ENCODE assay signal across 16 cellular contexts in genomic region chr1:183612972-183613371, GRCh38. TPM values are rescaled to one million over a fixed set of nuclear protein-coding genes. Genes with fewer than 3 reads are reported as not detected.
DNase-seq lines count a peak whose midpoint lies in the region; ATAC-seq, FAIRE-seq and TF ChIP-seq lines count a peak whose summit lies in the region.
"Not testable (repeated sequence)": the region's sequence is repeated elsewhere in the genome, so short reads cannot be mapped to it uniquely, and the experiment has no call there.
"Had no signal": no experiment of that assay in that cellular context is flagged by ENCODE, and none has a peak within 500 bp of the region (broad histone marks: within the 10 kb centered on the region; RNA-seq: fewer than 3 reads in every experiment).

No MANE protein-coding gene starts in this region.

- not testable (repeated sequence) for H3F3A ChIP-seq in PC-3 (ENCODE audit: low read length, unreplicated experiment)

- not testable (repeated sequence) for H3K36me3 Mint-ChIP-seq in T-helper 17 cell (ENCODE audit: low read depth); MCF 10A (ENCODE audit: insufficient read depth, unreplicated experiment)

- not testable (repeated sequence) for H3K9me2 ChIP-seq in PC-3 (replicated peaks; ENCODE audit: low read length)

- CTCF ChIA-PET in PC-3 (lab: Charles Lee): not testable (repeated sequence)
- CTCF ChIA-PET in MCF 10A (lab: Yijun Ruan, JAX): interaction anchor here (0.7 to 0.8 kb wide), 2 partner anchors 42 to 397 kb away, joined by 3 read pairs; no protein-coding TSS in a partner anchor

- peak overlapping the region; percentile 41 for H3K4me3 ChIP-seq in PC-3 (ENCODE audit: low read length)
- H3K4me3 ChIP-seq in keratinocyte (ENCODE audit: control insufficient read depth in 2 of 3, extremely low read depth in 1 of 3, insufficient read depth in 2 of 3, low read depth in 1 of 3, low read length in 3 of 3): not testable (repeated sequence)

- ATAC-seq in PC-3: peak; percentile 7; the same call in 1 of the 2 replicates
- ATAC-seq in T-helper 17 cell: not testable (repeated sequence)

- H3K4me1 Mint-ChIP-seq in T-helper 17 cell: not testable (repeated sequence)
- peaks cover 45% of the 10 kb centered on the region for H3K4me1 Mint-ChIP-seq in MCF 10A (ENCODE audit: insufficient read depth, unreplicated experiment)

- POLR2A ChIA-PET in PC-3 (lab: Charles Lee; ENCODE audit: unreplicated experiment); MCF 10A (lab: Yijun Ruan, JAX): not testable (repeated sequence)

- FAIRE-seq in keratinocyte (lab: Jason Lieb, UNC): not testable (repeated sequence)

- H3K9me3 Mint-ChIP-seq in MCF 10A (ENCODE audit: unreplicated experiment): not testable (repeated sequence)

- TF ChIP-seq CTCF in PC-3 (conservative IDR thresholded peaks at IDR 0.05; ENCODE audit: low read depth, low read length); MCF 10A (IDR thresholded peaks at IDR 0.05; ENCODE audit: unreplicated experiment); keratinocyte (optimal IDR thresholded peaks at IDR 0.05 in 1 of 3, IDR thresholded peaks at IDR 0.05 in 1 of 3, conservative IDR thresholded peaks at IDR 0.05 in 1 of 3; ENCODE audit: extremely low read depth in 1 of 3, insufficient read depth in 2 of 3, low read length in 3 of 3): not testable (repeated sequence)

- peak; percentile 33 for DNase-seq in PC-3
- DNase-seq in T-helper 17 cell; MCF 10A (ENCODE audit: unreplicated experiment); epithelial cell of prostate (ENCODE audit: low read depth, low spot score); keratinocyte (ENCODE audit: low read depth, low spot score): not testable (repeated sequence)

- H3K9me1 ChIP-seq in keratinocyte (ENCODE audit: control insufficient read depth, extremely low read depth, insufficient read depth, low read length): not testable (repeated sequence)

- H2AFZ ChIP-seq in PC-3 (ENCODE audit: low read length); keratinocyte (ENCODE audit: control insufficient read depth, low read length): not testable (repeated sequence)

- intact Hi-C loops in PC-3 (cut with micrococcal nuclease); MCF 10A (cut with micrococcal nuclease): not testable (repeated sequence)

- H3K9me3 ChIP-seq in PC-3 (ENCODE audit: low read length); T-helper 17 cell (ENCODE audit: control insufficient read depth, low read length, poor library complexity, severe bottlenecking); keratinocyte (ENCODE audit: control insufficient read depth, low read depth, low read length): not testable (repeated sequence)

- dilution Hi-C loops in keratinocyte (cut with MboI; ENCODE audit: extremely low pct_ligation_motif_present, low sequenced_read_pairs): not testable (repeated sequence)

- H3K4me3 Mint-ChIP-seq in T-helper 17 cell: peak overlapping the region; percentile 28
- H3K4me3 Mint-ChIP-seq in MCF 10A (ENCODE audit: unreplicated experiment): not testable (repeated sequence)

- H3K4me2 ChIP-seq in PC-3 (ENCODE audit: low read length): peak overlapping the region; percentile 58
- peak overlapping the region; percentile 17 for H3K4me2 ChIP-seq in keratinocyte (ENCODE audit: control insufficient read depth, extremely low read depth, insufficient read depth, low read depth, low read length)

- H3K4me1 ChIP-seq in PC-3 (ENCODE audit: insufficient read depth, low read length): peaks cover 40% of the 10 kb centered on the region
- H3K4me1 ChIP-seq in keratinocyte (ENCODE audit: control insufficient read depth, extremely low read depth, insufficient read depth, low read length): peaks cover 32% of the 10 kb centered on the region

- H3K27me3 ChIP-seq in PC-3 (ENCODE audit: low read length); keratinocyte (ENCODE audit: control insufficient read depth, extremely low read depth, insufficient read depth, low read length): not testable (repeated sequence)

- H3K27ac ChIP-seq in PC-3 (ENCODE audit: low read length) (peak overlapping the region; percentile 84), epithelial cell of prostate (peak overlapping the region; percentile 99), keratinocyte (ENCODE audit: control insufficient read depth, insufficient read depth, low read length) (peak overlapping the region; percentile 61)

- peak overlapping the region; percentile 61 for H3K9ac ChIP-seq in PC-3 (ENCODE audit: low read length)
- H3K9ac ChIP-seq in keratinocyte (ENCODE audit: control insufficient read depth, extremely low read depth, insufficient read depth, low read length): not testable (repeated sequence)

- not testable (repeated sequence) for BruUV-seq in PC-3 (replicated peaks; lab: Mats Ljungman, UMichigan); MCF 10A (replicated peaks; lab: Mats Ljungman, UMichigan)

- not testable (repeated sequence) for H3K27me3 Mint-ChIP-seq in T-helper 17 cell; MCF 10A (ENCODE audit: insufficient read depth, unreplicated experiment)

- peaks cover 26% of the 10 kb centered on the region for H3K79me2 ChIP-seq in PC-3 (ENCODE audit: low read length)
- not testable (repeated sequence) for H3K79me2 ChIP-seq in keratinocyte (ENCODE audit: control insufficient read depth, insufficient read depth, low read length)

- H3K36me3 ChIP-seq in PC-3 (ENCODE audit: low read depth, low read length); keratinocyte (ENCODE audit: control insufficient read depth in 2 of 2, extremely low read depth in 1 of 2, insufficient read depth in 2 of 2, low read length in 2 of 2): not testable (repeated sequence)

- H4K20me1 ChIP-seq in PC-3 (ENCODE audit: low read length); keratinocyte (ENCODE audit: control insufficient read depth, extremely low read depth, insufficient read depth, low read length): not testable (repeated sequence)

- H3K27ac Mint-ChIP-seq in T-helper 17 cell: not testable (repeated sequence)
- H3K27ac Mint-ChIP-seq in MCF 10A (ENCODE audit: low read depth, unreplicated experiment): peak overlapping the region; percentile 42

RNA-seq across cellular contexts. Expression of gene ARPC5, which starts 22.6 kb away (rescaled TPM):
- total RNA-seq in PC-3 (2014; rRNA removed) (60.0 and 76.1 TPM in 2 replicates), T-helper 17 cell (10 to 100 TPM; 62.1 to 69.4 TPM), MCF 10A (2022) (195 and 240 TPM in 2 replicates)
- polyA plus RNA-seq in keratinocyte: 146 to 255 TPM (median 184 TPM) in 3 replicates
- polyA plus RNA-seq in keratinocyte (2011; ENCODE audit: low read depth): 353 TPM
- polyA plus RNA-seq in keratinocyte (2011; cell fraction: cytosol; rRNA removed): 117 and 198 TPM in 2 replicates
- 67.3 and 79.7 TPM in 2 replicates for polyA plus RNA-seq in keratinocyte (2011; cell fraction: nucleus; rRNA removed)
- 164 and 231 TPM in 2 replicates for polyA plus RNA-seq in keratinocyte (2012; ENCODE audit: low replicate concordance)
- 45.8 to 71.8 TPM (median 53.7 TPM) in 3 replicates for polyA minus RNA-seq in keratinocyte
- polyA minus RNA-seq in keratinocyte (2011; cell fraction: cytosol; rRNA and poly(A)+ RNA removed): 207 TPM
- 39.7 and 64.8 TPM in 2 replicates for polyA minus RNA-seq in keratinocyte (2011; cell fraction: nucleus; rRNA and poly(A)+ RNA removed)

RNA-seq across cellular contexts. Expression of gene NCF2, which starts 22.7 kb away (rescaled TPM):
- total RNA-seq in PC-3 (2014; rRNA removed) (26.1 and 31.3 TPM in 2 replicates), T-helper 17 cell (10 to 100 TPM in 1 of 2 donors, 1 to 10 TPM in 1; 2.7 to 14.7 TPM), MCF 10A (2022) (4.9 and 8.7 TPM in 2 replicates)
- polyA plus RNA-seq in keratinocyte: 8.3 to 12.6 TPM (median 9.2 TPM) in 3 replicates
- 63.3 TPM for polyA plus RNA-seq in keratinocyte (2011; ENCODE audit: low read depth)
- polyA plus RNA-seq in keratinocyte (2011; cell fraction: cytosol; rRNA removed): 10.0 and 12.3 TPM in 2 replicates
- 13.1 and 17.8 TPM in 2 replicates for polyA plus RNA-seq in keratinocyte (2011; cell fraction: nucleus; rRNA removed)
- polyA plus RNA-seq in keratinocyte (2012; ENCODE audit: low replicate concordance): 7.0 and 67.9 TPM in 2 replicates
- polyA minus RNA-seq in keratinocyte: 5.3 to 21.6 TPM (median 7.5 TPM) in 3 replicates
- polyA minus RNA-seq in keratinocyte (2011; cell fraction: cytosol; rRNA and poly(A)+ RNA removed): 8.4 TPM
- polyA minus RNA-seq in keratinocyte (2011; cell fraction: nucleus; rRNA and poly(A)+ RNA removed): 6.8 and 9.6 TPM in 2 replicates
- total RNA-seq: A673, G401, GM23338, H9 had no signal
- polyA plus RNA-seq: GM23338 had no signal

RNA-seq across cellular contexts. Expression of gene APOBEC4, which starts 40.1 kb away (rescaled TPM):
- total RNA-seq in PC-3 (2014; rRNA removed): not detected in 2 replicates
- total RNA-seq in T-helper 17 cell: not detected
- not detected in 2 replicates for total RNA-seq in MCF 10A (2022)
- not detected in 3 replicates for polyA plus RNA-seq in keratinocyte
- not detected for polyA plus RNA-seq in keratinocyte (2011; ENCODE audit: low read depth)
- polyA plus RNA-seq in keratinocyte (2011; cell fraction: cytosol; rRNA removed): not detected in 2 replicates
- polyA plus RNA-seq in keratinocyte (2011; cell fraction: nucleus; rRNA removed): not detected in 2 replicates
- polyA plus RNA-seq in keratinocyte (2012; ENCODE audit: low replicate concordance): not detected in 2 replicates
- not detected in 3 replicates for polyA minus RNA-seq in keratinocyte
- not detected for polyA minus RNA-seq in keratinocyte (2011; cell fraction: cytosol; rRNA and poly(A)+ RNA removed)
- not detected in 2 replicates for polyA minus RNA-seq in keratinocyte (2011; cell fraction: nucleus; rRNA and poly(A)+ RNA removed)
- total RNA-seq: A172; A673; Calu3; CD4-positive, alpha-beta memory T cell; Daoy; G401; GM23338; H4; H9; HFFc6 had no signal
- polyA plus RNA-seq: BJ; CD4-positive, alpha-beta memory T cell had no signal
